In genomic region chr15:22810033-22810734, GRCh38 we compare ENCODE assay signal across 19 cellular contexts. TPM values are rescaled to one million over a fixed set of nuclear protein-coding genes. Genes with fewer than 3 reads are reported as not detected.
DNase-seq lines count a peak whose midpoint lies in the region; ATAC-seq and TF ChIP-seq lines count a peak whose summit lies in the region.
"Had no signal": no experiment of that assay in that cellular context is flagged by ENCODE, and none has a peak within 500 bp of the region (broad histone marks: within the 10 kb centered on the region; RNA-seq: fewer than 3 reads in every experiment).

No MANE protein-coding gene starts in this region.

- TF ChIP-seq CTCF in activated B cell treated with CpG ODN at 0.5 μM for 24 hours (IDR thresholded peaks at IDR 0.05) (no peak), H9 (conservative IDR thresholded peaks at IDR 0.05) (no peak)

- no peak overlapping the region for H2BK120ac ChIP-seq in H9 (ENCODE audit: low read depth, low read length, poor library complexity, severe bottlenecking)

- H3K4me3 Mint-ChIP-seq in activated T-cell treated with anti-CD3 and anti-CD28 coated beads, Interleukin-2, amount 50 U/mL, for 24 hours, result no peak overlapping the region
- no peak overlapping the region for H3K4me3 Mint-ChIP-seq in activated B cell treated with CpG ODN at 0.5 μM for 24 hours
- H3K4me3 Mint-ChIP-seq in stimulated activated naive B cell treated with anti-CD40 and anti-IgM and Interleukin-4, amounts not matched to agents 10 μg/mL and 1 μg/mL and 100 μg/mL, for 72 hours, result peak overlapping the region; percentile 36 to 59
- H3K4me3 Mint-ChIP-seq in H9, result no peak overlapping the region
- H3K4me3 Mint-ChIP-seq: activated T-helper 17 cell treated with anti-CD3 and anti-CD28 coated beads, Interleukin-2, amount 50 U/mL, for 72 hours; IgD-negative memory B cell; T-helper 1 cell treated with Interleukin-12 subunit alpha and Interleukin-12 subunit beta and Interleukin-4 antibody, amounts not matched to agents 30 μg/mL and 1 μg/mL, for 36 hours had no signal

- no peaks in the 10 kb centered on the region for H4K20me1 ChIP-seq in H9 (ENCODE audit: control insufficient read depth, insufficient read depth, insufficient read length)

- H2BK12ac ChIP-seq in H9 (ENCODE audit: insufficient read length, low read depth, low read length), result no peak overlapping the region

- intact Hi-C loops in activated B cell treated with CpG ODN at 0.5 μM for 24 hours (cut with micrococcal nuclease), result no loop called here

- peaks cover 55% of the 10 kb centered on the region for H3K36me3 Mint-ChIP-seq in activated T-cell treated with anti-CD3 and anti-CD28 coated beads, Interleukin-2, amount 50 U/mL, for 24 hours (ENCODE audit: low read depth)
- H3K36me3 Mint-ChIP-seq in activated B cell treated with CpG ODN at 0.5 μM for 24 hours (ENCODE audit: low read depth) (peaks cover 20% of the 10 kb centered on the region), H9 (ENCODE audit: insufficient read depth in 1 of 3, low read depth in 3 of 3) (peaks cover 0 to 10% (median 0%) of the 10 kb centered on the region in 3 experiments; a peak in 4 of 7 replicates)
- peaks cover 20 to 40% of the 10 kb centered on the region in 2 donors for H3K36me3 Mint-ChIP-seq in stimulated activated naive B cell treated with anti-CD40 and anti-IgM and Interleukin-4, amounts not matched to agents 10 μg/mL and 1 μg/mL and 100 μg/mL, for 72 hours

- H3K79me2 ChIP-seq in H9 (ENCODE audit: insufficient read depth, low read length), result peaks cover 6% of the 10 kb centered on the region

- no peak overlapping the region for H3K23ac ChIP-seq in H9 (ENCODE audit: insufficient read length, low read depth, low read length)

- H3K14ac ChIP-seq in H9 (ENCODE audit: insufficient read depth, low read length), result no peak overlapping the region

- no peaks in the 10 kb centered on the region for H3K9me3 Mint-ChIP-seq in activated T-cell treated with anti-CD3 and anti-CD28 coated beads, Interleukin-2, amount 50 U/mL, for 24 hours
- H3K9me3 Mint-ChIP-seq in activated B cell treated with CpG ODN at 0.5 μM for 24 hours, result no peaks in the 10 kb centered on the region
- H3K9me3 Mint-ChIP-seq in stimulated activated naive B cell treated with anti-CD40 and anti-IgM and Interleukin-4, amounts not matched to agents 10 μg/mL and 1 μg/mL and 100 μg/mL, for 72 hours, result no peaks in the 10 kb centered on the region
- H3K9me3 Mint-ChIP-seq in H9, result no peaks in the 10 kb centered on the region
- H3K9me3 Mint-ChIP-seq: activated T-helper 17 cell treated with anti-CD3 and anti-CD28 coated beads, Interleukin-2, amount 50 U/mL, for 72 hours; IgD-negative memory B cell; T-helper 1 cell treated with Interleukin-12 subunit alpha and Interleukin-12 subunit beta and Interleukin-4 antibody, amounts not matched to agents 30 μg/mL and 1 μg/mL, for 36 hours had no signal

- no peak overlapping the region for H3T11ph ChIP-seq in H9 (ENCODE audit: low read length)

- no peak overlapping the region for H2BK5ac ChIP-seq in H9 (ENCODE audit: insufficient read length, low read length)

- H3K4me2 ChIP-seq in H9 (ENCODE audit: insufficient read depth, insufficient read length, low read length), result no peak overlapping the region
- H3K4me2 ChIP-seq: A549 had no signal

- no peak overlapping the region for H3K56ac ChIP-seq in H9 (ENCODE audit: insufficient read length, low read depth, low read length)

- no peak overlapping the region for H4K5ac ChIP-seq in H9 (ENCODE audit: insufficient read length, low read depth, low read length)

- no peaks in the 10 kb centered on the region for H3K23me2 ChIP-seq in H9 (ENCODE audit: insufficient read length, low read depth, low read length, poor library complexity, severe bottlenecking)

- H3K79me1 ChIP-seq in H9 (ENCODE audit: insufficient read depth, low read depth, low read length, poor library complexity, severe bottlenecking), result peaks cover 3% of the 10 kb centered on the region

- no peak overlapping the region for H4K91ac ChIP-seq in H9 (ENCODE audit: insufficient read length, low read depth, low read length)

- no peaks in the 10 kb centered on the region for H3K27me3 Mint-ChIP-seq in activated T-cell treated with anti-CD3 and anti-CD28 coated beads, Interleukin-2, amount 50 U/mL, for 24 hours
- no peaks in the 10 kb centered on the region for H3K27me3 Mint-ChIP-seq in activated B cell treated with CpG ODN at 0.5 μM for 24 hours
- no peaks in the 10 kb centered on the region for H3K27me3 Mint-ChIP-seq in stimulated activated naive B cell treated with anti-CD40 and anti-IgM and Interleukin-4, amounts not matched to agents 10 μg/mL and 1 μg/mL and 100 μg/mL, for 72 hours
- H3K27me3 Mint-ChIP-seq in H9 (ENCODE audit: low read depth), result no peaks in the 10 kb centered on the region
- H3K27me3 Mint-ChIP-seq: activated T-helper 17 cell treated with anti-CD3 and anti-CD28 coated beads, Interleukin-2, amount 50 U/mL, for 72 hours; IgD-negative memory B cell had no signal

- no peak overlapping the region for H3K27ac ChIP-seq in H9 (ENCODE audit: insufficient read length, low read depth, low read length)
- H3K27ac ChIP-seq: A549, esophagus muscularis mucosa, neutrophil, thyroid gland had no signal

- H3K18ac ChIP-seq in H9 (ENCODE audit: insufficient read length, low read depth, low read length), result no peak overlapping the region

- no peaks in the 10 kb centered on the region for H3K4me1 ChIP-seq in H9 (ENCODE audit: insufficient read depth, low read length)
- H3K4me1 ChIP-seq: A549 had no signal

- H3K27ac Mint-ChIP-seq in activated T-cell treated with anti-CD3 and anti-CD28 coated beads, Interleukin-2, amount 50 U/mL, for 24 hours, result peak overlapping the region; percentile 61
- H3K27ac Mint-ChIP-seq in activated B cell treated with CpG ODN at 0.5 μM for 24 hours (peak overlapping the region; percentile 71), H9 (no peak overlapping the region)
- peak overlapping the region; percentile 85 for H3K27ac Mint-ChIP-seq in stimulated activated naive B cell treated with anti-CD40 and anti-IgM and Interleukin-4, amounts not matched to agents 10 μg/mL and 1 μg/mL and 100 μg/mL, for 72 hours
- H3K27ac Mint-ChIP-seq: activated T-helper 17 cell treated with anti-CD3 and anti-CD28 coated beads, Interleukin-2, amount 50 U/mL, for 72 hours; IgD-negative memory B cell; T-helper 1 cell treated with Interleukin-12 subunit alpha and Interleukin-12 subunit beta and Interleukin-4 antibody, amounts not matched to agents 30 μg/mL and 1 μg/mL, for 36 hours had no signal

- CTCF ChIA-PET in activated B cell treated with CpG ODN at 0.5 μM for 24 hours (lab: Charles Lee), result interaction anchor here (0.9 kb wide), 1 partner anchor 13 kb away, joined by 4 read pairs; no protein-coding TSS in a partner anchor

- H2BK20ac ChIP-seq in H9 (ENCODE audit: low read depth, low read length, poor library complexity, severe bottlenecking), result no peak overlapping the region

- POLR2A ChIA-PET in activated B cell treated with CpG ODN at 0.5 μM for 24 hours (lab: Charles Lee), result no interaction called here

- peaks cover 22% of the 10 kb centered on the region for H3K4me1 Mint-ChIP-seq in activated T-cell treated with anti-CD3 and anti-CD28 coated beads, Interleukin-2, amount 50 U/mL, for 24 hours (ENCODE audit: low read depth)
- H3K4me1 Mint-ChIP-seq in activated B cell treated with CpG ODN at 0.5 μM for 24 hours, result peaks cover 12% of the 10 kb centered on the region
- peaks cover 25 to 65% of the 10 kb centered on the region in 2 donors for H3K4me1 Mint-ChIP-seq in stimulated activated naive B cell treated with anti-CD40 and anti-IgM and Interleukin-4, amounts not matched to agents 10 μg/mL and 1 μg/mL and 100 μg/mL, for 72 hours
- H3K4me1 Mint-ChIP-seq in H9, result peaks cover 3 to 5% of the 10 kb centered on the region in 2 experiments; a peak in 2 of 4 replicates
- H3K4me1 Mint-ChIP-seq: activated T-helper 17 cell treated with anti-CD3 and anti-CD28 coated beads, Interleukin-2, amount 50 U/mL, for 72 hours had no signal

- no peak overlapping the region for H3K4ac ChIP-seq in H9 (ENCODE audit: low read depth, low read length)

- peaks cover 2% of the 10 kb centered on the region; the same call in 1 of the 2 replicates for H3K36me3 ChIP-seq in H7 (replicated peaks; ENCODE audit: control insufficient read depth, insufficient read depth, low read length)
- H3K36me3 ChIP-seq: neutrophil, thyroid gland had no signal

- H3K4me3 ChIP-seq in H7 (ENCODE audit: insufficient read depth, low read depth, low read length), result no peak overlapping the region
- H3K4me3 ChIP-seq: A549, esophagus muscularis mucosa, thyroid gland had no signal

- DNase-seq in activated T-cell treated with anti-CD3 and anti-CD28 coated beads, Interleukin-2, amount 50 U/mL, for 24 hours, result no peak
- DNase-seq in activated T-cell treated with anti-CD3 and anti-CD28 coated beads, Interleukin-2, amount 50 U/mL, for 48 hours, result no peak
- DNase-seq in H7 (peak; percentile 54), activated B cell treated with CpG ODN at 0.5 μM for 24 hours (no peak), H9 (no peak), DMS153 treated with DMSO at 0.1 percent for 48 hours (lab: John Stamatoyannopoulos, UW; ENCODE audit: unreplicated experiment) (no peak)
- DNase-seq in stimulated activated naive B cell treated with anti-CD40 and anti-IgM and Interleukin-4, amounts not matched to agents 10 μg/mL and 1 μg/mL and 100 μg/mL, for 72 hours, result peak; percentile 19
- DNase-seq: DMS79 treated with DMSO at 0.1 percent for 48 hours, NCI-H1694, NCI-H446 treated with DMSO at 0.1 percent for 48 hours, SHP77 treated with DMSO at 0.1 percent for 48 hours, thyroid gland had no signal

- H3K9me3 ChIP-seq in H9 (ENCODE audit: control insufficient read depth, low read depth, low read length), result no peaks in the 10 kb centered on the region
- H3K9me3 ChIP-seq: A549, esophagus muscularis mucosa, neutrophil, thyroid gland had no signal

- H4K8ac ChIP-seq in H9 (replicated peaks; ENCODE audit: insufficient read length, low read depth, low read length), result no peak overlapping the region

- no peak overlapping the region for H3K9ac ChIP-seq in H9 (ENCODE audit: extremely low read depth, insufficient read length, low read length)

- H2AK5ac ChIP-seq in H9 (ENCODE audit: insufficient read length, low read length), result no peak overlapping the region

- WGBS in H9 (ENCODE audit: extremely low coverage, insufficient read length, low lambda C conversion rate), result no CpG with 5 or more reads among the region's 8 CpGs

- no peak overlapping the region for H2BK15ac ChIP-seq in H9 (ENCODE audit: low read depth, low read length)

- H3K27me3 ChIP-seq in H7 (ENCODE audit: control insufficient read depth, insufficient read depth, low read length), result no peaks in the 10 kb centered on the region
- no peaks in the 10 kb centered on the region for H3K27me3 ChIP-seq in H9 (ENCODE audit: insufficient read depth, low read length)
- H3K27me3 ChIP-seq: esophagus muscularis mucosa, neutrophil, thyroid gland had no signal

- no peak for ATAC-seq in activated B cell treated with CpG ODN at 0.5 μM for 24 hours (ENCODE audit: low read depth)
- ATAC-seq in stimulated activated naive B cell treated with anti-CD40 and anti-IgM and Interleukin-4, amounts not matched to agents 10 μg/mL and 1 μg/mL and 100 μg/mL, for 72 hours (replicated peaks), result peak; percentile 75 to 78
- ATAC-seq in SK-N-SH treated with all-trans-retinoic acid at 6 μM for 48 hours, result no peak
- ATAC-seq: A549; activated T-helper 17 cell treated with anti-CD3 and anti-CD28 coated beads, Interleukin-2, amount 50 U/mL, for 72 hours had no signal

- H2AFZ ChIP-seq in H9 (ENCODE audit: low read length), result no peak overlapping the region

RNA-seq across cellular contexts. Expression of gene NIPA1, which starts 23.7 kb away (rescaled TPM):
- 9.5 and 19.2 TPM in 2 replicates for total RNA-seq in H7 (2014; rRNA removed; shearing (Covaris generic))
- 16.2 and 19.8 TPM in 2 replicates for total RNA-seq in activated B cell treated with CpG ODN at 0.5 μM for 24 hours
- 18.4 and 20.4 TPM in 2 replicates for total RNA-seq in H9 (2021)

RNA-seq across cellular contexts. Expression of gene NIPA2, which starts 28.3 kb away (rescaled TPM):
- total RNA-seq in H7 (2014; rRNA removed; shearing (Covaris generic)), result 81.9 and 97.3 TPM in 2 replicates
- total RNA-seq in activated B cell treated with CpG ODN at 0.5 μM for 24 hours (93.7 and 98.8 TPM in 2 replicates), H9 (2021) (77.9 and 79.3 TPM in 2 replicates)

Comparison
In these comparisons a context has a peak if more than half of its experiments do, and no peak if none do; other contexts are left out.
1. DNase-seq: peak in H7 (single experiment) and stimulated activated naive B cell treated with anti-CD40 and anti-IgM and Interleukin-4, amounts not matched to agents 10 μg/mL and 1 μg/mL and 100 μg/mL, for 72 hours (single experiment); none in activated T-cell treated with anti-CD3 and anti-CD28 coated beads, Interleukin-2, amount 50 U/mL, for 24 hours (single experiment), activated T-cell treated with anti-CD3 and anti-CD28 coated beads, Interleukin-2, amount 50 U/mL, for 48 hours (0 of 2), activated B cell treated with CpG ODN at 0.5 μM for 24 hours (single experiment), H9 (single experiment) and DMS153 treated with DMSO at 0.1 percent for 48 hours (single experiment).
2. H3K27ac Mint-ChIP-seq: peak in activated T-cell treated with anti-CD3 and anti-CD28 coated beads, Interleukin-2, amount 50 U/mL, for 24 hours (single experiment), activated B cell treated with CpG ODN at 0.5 μM for 24 hours (single experiment) and stimulated activated naive B cell treated with anti-CD40 and anti-IgM and Interleukin-4, amounts not matched to agents 10 μg/mL and 1 μg/mL and 100 μg/mL, for 72 hours (single experiment); none in H9 (0 of 3).
3. H3K4me3 Mint-ChIP-seq: peak in stimulated activated naive B cell treated with anti-CD40 and anti-IgM and Interleukin-4, amounts not matched to agents 10 μg/mL and 1 μg/mL and 100 μg/mL, for 72 hours (2 of 2); none in activated T-cell treated with anti-CD3 and anti-CD28 coated beads, Interleukin-2, amount 50 U/mL, for 24 hours (single experiment), activated B cell treated with CpG ODN at 0.5 μM for 24 hours (single experiment) and H9 (0 of 2).
4. ATAC-seq: peak in stimulated activated naive B cell treated with anti-CD40 and anti-IgM and Interleukin-4, amounts not matched to agents 10 μg/mL and 1 μg/mL and 100 μg/mL, for 72 hours (2 of 2); none in activated B cell treated with CpG ODN at 0.5 μM for 24 hours (single experiment) and SK-N-SH treated with all-trans-retinoic acid at 6 μM for 48 hours (single experiment).